In genomic region chr15:48683991-48684765, GRCh38 we compare ENCODE assay signal across 1 cellular context.
TF ChIP-seq lines count a peak whose summit lies in the region.

No MANE protein-coding gene starts in this region.

TF ChIP-seq in IMR-90, 13 proteins besides CTCF, POLR2A, EP300 and RAD21:
- TF ChIP-seq MXI1 (IDR thresholded peaks at IDR 0.05; ENCODE audit: borderline replicate concordance, low read depth, low read length) (no peak), ELK1 (IDR thresholded peaks at IDR 0.05; ENCODE audit: borderline replicate concordance, low read depth, low read length) (no peak), CEBPB (IDR thresholded peaks at IDR 0.05; ENCODE audit: low read depth, low read length) (no peak), MAFK (IDR thresholded peaks at IDR 0.05; ENCODE audit: low read depth, low read length) (no peak), CHD1 (IDR thresholded peaks at IDR 0.05; ENCODE audit: low read depth, low read length) (no peak), FOS (IDR thresholded peaks at IDR 0.05; ENCODE audit: low read depth, low read length) (no peak), RFX5 (IDR thresholded peaks at IDR 0.05; ENCODE audit: low read depth, low read length) (no peak), USF2 (IDR thresholded peaks at IDR 0.05; ENCODE audit: low read depth, low read length) (no peak), MAZ (IDR thresholded peaks at IDR 0.05; ENCODE audit: borderline replicate concordance, low read depth, low read length) (no peak), NFE2L2 (IDR thresholded peaks at IDR 0.05; ENCODE audit: low read depth, low read length) (no peak), SMC3 (IDR thresholded peaks at IDR 0.05; ENCODE audit: low read depth, low read length) (no peak), BHLHE40 (IDR thresholded peaks at IDR 0.05; ENCODE audit: low read depth, low read length) (no peak), RCOR1 (IDR thresholded peaks at IDR 0.05; ENCODE audit: insufficient replicate concordance, low read length) (no peak)
TF ChIP-seq in IMR-90: peak in this region for 0.
